ENCODE assay signal across 10 cellular contexts in genomic region chr7:69395072-69395714, GRCh38.
DNase-seq lines count a peak whose midpoint lies in the region; ATAC-seq, FAIRE-seq and TF ChIP-seq lines count a peak whose summit lies in the region.
"Had no signal": no experiment of that assay in that cellular context is flagged by ENCODE, and none has a peak within 500 bp of the region (broad histone marks: within the 10 kb centered on the region; RNA-seq: fewer than 3 reads in every experiment).

No MANE protein-coding gene starts in this region.

- H3K4me3 ChIP-seq in fibroblast of the aortic adventitia (ENCODE audit: low read depth, low read length): no peak overlapping the region
- H3K4me3 ChIP-seq: PC-9 had no signal

- peaks cover 0 to 6% of the 10 kb centered on the region in 2 donors for H3K27me3 Mint-ChIP-seq in natural killer cell (ENCODE audit: low read depth in 2 of 2)

- peak; percentile 95 for FAIRE-seq in RCC 7860 (lab: Jason Lieb, UNC)

- intact Hi-C loops in natural killer cell (cut with micrococcal nuclease): no loop called here

- no peak overlapping the region for H3K27ac Mint-ChIP-seq in natural killer cell

- TF ChIP-seq CTCF in fibroblast of the aortic adventitia (IDR thresholded peaks at IDR 0.05; ENCODE audit: insufficient read depth, low read length) (no peak), omental fat pad (IDR thresholded peaks at IDR 0.05) (no peak), natural killer cell (IDR thresholded peaks at IDR 0.05) (no peak)

- peak; percentile 81 for ATAC-seq in omental fat pad (ENCODE audit: low FRiP score)
- no peak for ATAC-seq in natural killer cell

- no peaks in the 10 kb centered on the region for H3K36me3 Mint-ChIP-seq in natural killer cell

- no peaks in the 10 kb centered on the region for H3K4me1 Mint-ChIP-seq in natural killer cell

- no peaks in the 10 kb centered on the region for H3K9me3 Mint-ChIP-seq in natural killer cell
- H3K9me3 Mint-ChIP-seq: H9 had no signal

- no peak overlapping the region for H3K4me3 Mint-ChIP-seq in natural killer cell
- H3K4me3 Mint-ChIP-seq: H9 had no signal

- in situ Hi-C loops in Caki2 (cut with HindIII; ENCODE audit: low pct_unique_long_range_greater_than_20kb, low sequenced_read_pairs): no loop called here

- DNase-seq in Caki2 (ENCODE audit: low read depth) (peak; percentile 86), RCC 7860 (ENCODE audit: low spot score) (peak; percentile 88), fibroblast of the aortic adventitia (ENCODE audit: low read depth) (peak; percentile 78), omental fat pad (ENCODE audit: low spot score) (no peak), nucleus accumbens (lab: John Stamatoyannopoulos, UW) (no peak), cerebellum (ENCODE audit: low spot score) (no peak), KG1 (lab: John Stamatoyannopoulos, UW) (no peak), natural killer cell (no peak)
- DNase-seq: H9 had no signal

Comparison
In these comparisons a context has a peak if more than half of its experiments do, and no peak if none do; other contexts are left out.
1. DNase-seq: peak in Caki2 (single experiment), RCC 7860 (single experiment) and fibroblast of the aortic adventitia (single experiment); none in omental fat pad (single experiment), nucleus accumbens (0 of 56), cerebellum (single experiment), KG1 (single experiment) and natural killer cell (single experiment).